ENCODE assay signal across 28 cellular contexts in genomic region chrX:68754406-68754805, GRCh38.
"Had no signal": no experiment of that assay in that cellular context is flagged by ENCODE, and none has a peak within 500 bp of the region (broad histone marks: within the 10 kb centered on the region; RNA-seq: fewer than 3 reads in every experiment).

No MANE protein-coding gene starts in this region.

- H3K9ac ChIP-seq: neural progenitor cell, parathyroid adenoma had no signal

- FAIRE-seq: kidney, urothelium cell line had no signal

- H3K36me3 Mint-ChIP-seq: activated naive CD4-positive, alpha-beta T cell treated with anti-CD3 and anti-CD28 coated beads, Interleukin-2, amount 10 ng/mL, durations not matched to agents 7 days and 5 days; naive thymus-derived CD4-positive, alpha-beta T cell; neural progenitor cell; WTC11 had no signal

- H3K4me1 Mint-ChIP-seq: activated naive CD4-positive, alpha-beta T cell treated with anti-CD3 and anti-CD28 coated beads, Interleukin-2, amount 10 ng/mL, durations not matched to agents 7 days and 5 days; endodermal cell; naive thymus-derived CD4-positive, alpha-beta T cell; neural progenitor cell; WTC11 had no signal

- H3K27me3 Mint-ChIP-seq: activated naive CD4-positive, alpha-beta T cell treated with anti-CD3 and anti-CD28 coated beads, Interleukin-2, amount 10 ng/mL, durations not matched to agents 7 days and 5 days; naive thymus-derived CD4-positive, alpha-beta T cell had no signal

- H3K4me1 ChIP-seq: breast epithelium, neural progenitor cell, parathyroid adenoma, psoas muscle had no signal

- H3K4me3 ChIP-seq: breast epithelium, neural progenitor cell, psoas muscle, smooth muscle cell, thoracic aorta had no signal

- H3K4me2 ChIP-seq: neural progenitor cell, smooth muscle cell had no signal

- H2AFZ ChIP-seq: neural progenitor cell, parathyroid adenoma had no signal

- H3K36me3 ChIP-seq: breast epithelium, neural progenitor cell, thoracic aorta had no signal

- H3K27ac ChIP-seq: breast epithelium, neural progenitor cell, parathyroid adenoma, psoas muscle, thoracic aorta had no signal

- H3K4me3 Mint-ChIP-seq: activated naive CD4-positive, alpha-beta T cell treated with anti-CD3 and anti-CD28 coated beads, Interleukin-2, amount 10 ng/mL, durations not matched to agents 7 days and 5 days; dendritic cell treated with granulocyte-macrophage colony-stimulating factor and Interleukin-4, amounts not matched to agents 40 ng/mL and 50 ng/mL, for 4 days; endodermal cell; naive thymus-derived CD4-positive, alpha-beta T cell; neural progenitor cell; WTC11 had no signal

- H3K9me3 ChIP-seq: breast epithelium, psoas muscle, thoracic aorta had no signal

- H3K79me2 ChIP-seq: parathyroid adenoma had no signal

- H3K27me3 ChIP-seq: neural progenitor cell had no signal

- DNase-seq: activated CD4-positive, alpha-beta T cell treated with anti-CD3 and anti-CD28 coated beads, Interleukin-2, amount 50 U/mL, for 4 hours; activated effector memory CD4-positive, alpha-beta T cell treated with anti-CD3 and anti-CD28 coated beads, Interleukin-2, amount 50 U/mL, for 16 hours; activated naive CD4-positive, alpha-beta T cell treated with anti-CD3 and anti-CD28 coated beads, Interleukin-2, amount 10 ng/mL, durations not matched to agents 7 days and 5 days; activated T-cell treated with anti-CD3 and anti-CD28 coated beads, Interleukin-2, amount 50 U/mL, for 48 hours; central memory CD4-positive, alpha-beta T cell; endodermal cell; foreskin fibroblast; head of caudate nucleus; hippocampal formation; kidney; left colon; midbrain; naive thymus-derived CD4-positive, alpha-beta T cell; occipital lobe; psoas muscle; stimulated activated CD4-positive, alpha-beta T cell treated with anti-CD3 and anti-CD28 coated beads, Interleukin-15, amount 100 ng/mL, for 24 hours; stimulated activated CD4-positive, alpha-beta T cell treated with anti-CD3 and anti-CD28 coated beads, Interleukin-2, amount 100 ng/mL, for 24 hours; stimulated activated naive CD4-positive, alpha-beta T cell treated with Interleukin-2 at 50 U/mL for 16 hours had no signal

- ATAC-seq: esophagus mucosa; left colon; naive thymus-derived CD4-positive, alpha-beta T cell; psoas muscle; SK-N-SH treated with all-trans-retinoic acid at 6 μM for 48 hours; WTC11 had no signal

- H3K9me3 Mint-ChIP-seq: activated naive CD4-positive, alpha-beta T cell treated with anti-CD3 and anti-CD28 coated beads, Interleukin-2, amount 10 ng/mL, durations not matched to agents 7 days and 5 days; dendritic cell treated with granulocyte-macrophage colony-stimulating factor and Interleukin-4, amounts not matched to agents 40 ng/mL and 50 ng/mL, for 4 days; neural progenitor cell; WTC11 had no signal

- H3K27ac Mint-ChIP-seq: activated naive CD4-positive, alpha-beta T cell treated with anti-CD3 and anti-CD28 coated beads, Interleukin-2, amount 10 ng/mL, durations not matched to agents 7 days and 5 days; dendritic cell treated with granulocyte-macrophage colony-stimulating factor and Interleukin-4, amounts not matched to agents 40 ng/mL and 50 ng/mL, for 4 days; endodermal cell; naive thymus-derived CD4-positive, alpha-beta T cell; neural progenitor cell; WTC11 had no signal
